In the genomic region with DNA sequence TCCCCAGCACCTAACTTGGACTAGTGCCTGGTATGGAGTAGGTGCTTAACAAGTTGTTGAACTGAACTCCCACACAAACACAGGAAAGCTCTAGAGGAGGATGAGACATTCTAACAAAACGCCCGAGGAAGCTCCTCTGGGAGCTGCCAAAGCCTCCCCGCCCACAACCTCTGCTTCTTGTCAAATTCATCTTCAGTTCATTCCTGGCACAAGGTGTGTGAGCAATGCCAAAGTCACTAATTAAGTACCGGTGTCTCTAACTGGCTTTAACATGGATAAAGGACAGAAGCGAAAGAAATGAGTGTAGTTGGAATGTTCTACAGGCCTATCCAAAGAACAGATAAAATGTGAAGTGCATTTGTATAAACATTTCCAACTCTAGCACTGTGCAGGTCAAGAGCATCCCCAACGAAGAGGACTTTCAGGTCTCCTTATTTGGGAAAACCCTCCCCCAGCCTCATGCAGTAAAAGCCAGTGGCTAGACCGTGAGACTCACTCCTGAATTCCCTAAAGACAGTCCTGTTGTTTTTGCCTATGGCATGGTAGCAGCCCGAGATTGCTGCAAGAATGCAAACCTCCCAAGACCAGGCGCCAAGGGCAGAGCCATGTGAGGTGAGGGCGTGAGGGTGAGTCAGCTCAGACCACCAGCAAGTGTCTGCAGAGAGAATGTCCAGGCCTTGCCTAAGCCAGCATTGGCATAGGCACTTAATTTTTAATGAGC, we compare ENCODE assay signal across 24 cellular contexts.
DNase-seq lines count a peak whose midpoint lies in the region; ATAC-seq, FAIRE-seq and TF ChIP-seq lines count a peak whose summit lies in the region.
"Had no signal": no experiment of that assay in that cellular context is flagged by ENCODE, and none has a peak within 500 bp of the region (broad histone marks: within the 10 kb centered on the region; RNA-seq: fewer than 3 reads in every experiment).

No MANE protein-coding gene starts in this region.

- BruUV-seq in K562 (replicated peaks; lab: Mats Ljungman, UMichigan) = no TSS peak

- no peak for FAIRE-seq in K562 (lab: Jason Lieb, UNC)
- FAIRE-seq: A549, D721Med had no signal

- ATAC-seq in K562 = no peak
- ATAC-seq: A549; effector memory CD8-positive, alpha-beta T cell; Right ventricle myocardium inferior; stimulated activated naive CD8-positive, alpha-beta T cell treated with anti-CD3 and anti-CD28 coated beads, Interleukin-15, Interleukin-2, amounts not matched to agents 100 U/mL and 50 U/mL, for 24 hours had no signal

- TF ChIP-seq POLR2A in K562 (conservative IDR thresholded peaks at IDR 0.05) = no peak

- POLR2A ChIA-PET in K562 (lab: Yijun Ruan, JAX) = interaction anchor here (0.6 to 0.9 kb wide), 2 partner anchors 9 to 10 kb away, joined by 3 to 4 read pairs; no protein-coding TSS in a partner anchor

- intact Hi-C loops in K562 (cut with micrococcal nuclease) = no loop called here

- no peaks in the 10 kb centered on the region for H3K9me2 ChIP-seq in MM.1S (replicated peaks; ENCODE audit: insufficient read depth, low read length)

- H3K79me2 ChIP-seq in K562 (ENCODE audit: control insufficient read depth, insufficient read depth, low read length) (no peaks in the 10 kb centered on the region), MM.1S (ENCODE audit: low read length) (no peaks in the 10 kb centered on the region)

- H3K9me3 ChIP-seq in K562 (replicated peaks; ENCODE audit: control insufficient read depth, insufficient read depth, low read depth, low read length) (no peaks in the 10 kb centered on the region), MM.1S (replicated peaks; ENCODE audit: insufficient read depth, low read length) (no peaks in the 10 kb centered on the region)
- H3K9me3 ChIP-seq: A549, vagina had no signal

- CTCF ChIA-PET in K562 (lab: Yijun Ruan, JAX; ENCODE audit: low intra/inter-chr PET ratio) = no interaction called here

- no peak overlapping the region for H3K27ac ChIP-seq in K562 (ENCODE audit: extremely low read depth, low read depth, low read length)
- no peak overlapping the region for H3K27ac ChIP-seq in MM.1S (ENCODE audit: low read length)
- H3K27ac ChIP-seq: A549; BLaER1 treated with 17β-estradiol and CSF1 and Interleukin-3, amounts not matched to agents 10 nM and 100 nM; vagina had no signal

- H3K9me1 ChIP-seq in K562 (ENCODE audit: control insufficient read depth, insufficient read depth, low read length) = no peaks in the 10 kb centered on the region

- H3K4me1 ChIP-seq in K562 (replicated peaks in 1 of 2; ENCODE audit: control insufficient read depth in 2 of 2, insufficient read depth in 2 of 2, low read length in 2 of 2) = no peaks in the 10 kb centered on the region
- no peaks in the 10 kb centered on the region for H3K4me1 ChIP-seq in MM.1S (ENCODE audit: low read length)
- H3K4me1 ChIP-seq: A549, vagina had no signal

- H2AFZ ChIP-seq in K562 (ENCODE audit: low read depth, low read length) = peak overlapping the region; percentile 12; the same call in 1 of the 2 replicates
- H2AFZ ChIP-seq in MM.1S (ENCODE audit: low read length) = no peak overlapping the region

- H3K27me3 ChIP-seq in K562 (ENCODE audit: control insufficient read depth in 2 of 2, insufficient read depth in 2 of 2, low read length in 2 of 2) (no peaks in the 10 kb centered on the region), MM.1S (replicated peaks; ENCODE audit: insufficient read depth, low read length) (no peaks in the 10 kb centered on the region)
- H3K27me3 ChIP-seq: BLaER1 treated with 17β-estradiol and CSF1 and Interleukin-3, amounts not matched to agents 10 nM and 100 nM; vagina had no signal

- in situ Hi-C loops in K562 (cut with MboI) = no loop called here

- H3K36me3 ChIP-seq in K562 (ENCODE audit: control insufficient read depth, insufficient read depth, low read length) (no peaks in the 10 kb centered on the region), MM.1S (replicated peaks; ENCODE audit: insufficient read depth, low read length) (no peaks in the 10 kb centered on the region)
- H3K36me3 ChIP-seq: BLaER1 treated with 17β-estradiol and CSF1 and Interleukin-3, amounts not matched to agents 10 nM and 100 nM; vagina had no signal

- no peak overlapping the region for H3K4me3 ChIP-seq in K562
- H3K4me3 ChIP-seq in MM.1S (ENCODE audit: low read length) = no peak overlapping the region
- H3K4me3 ChIP-seq: A549; BLaER1 treated with 17β-estradiol and CSF1 and Interleukin-3, amounts not matched to agents 10 nM and 100 nM; vagina had no signal

- H4K20me1 ChIP-seq in K562 (replicated peaks; ENCODE audit: control insufficient read depth, insufficient read depth, low read length) = no peaks in the 10 kb centered on the region
- no peaks in the 10 kb centered on the region for H4K20me1 ChIP-seq in MM.1S (ENCODE audit: insufficient read depth, low read length)
- H4K20me1 ChIP-seq: BLaER1 treated with 17β-estradiol and CSF1 and Interleukin-3, amounts not matched to agents 10 nM and 100 nM had no signal

- WGBS in K562 (ENCODE audit: insufficient coverage, low coverage, missing lambda C conversion rate) = 25% methylated on average over 10 of the region's 10 CpGs

- TF ChIP-seq CTCF in K562 (IDR thresholded peaks at IDR 0.05 in 2 of 3, conservative IDR thresholded peaks at IDR 0.05 in 1 of 3; ENCODE audit: insufficient read depth in 2 of 3, low read depth in 1 of 3, low read length in 3 of 3) (no peak), MM.1S (IDR thresholded peaks at IDR 0.05; ENCODE audit: low read length) (no peak)

- H3F3A ChIP-seq in MM.1S (ENCODE audit: insufficient read depth, low read length) = no peaks in the 10 kb centered on the region

- no peak for TF ChIP-seq RAD21 in K562 (CRISPR knock-in tag; conservative IDR thresholded peaks at IDR 0.05 in 1 of 2, IDR thresholded peaks at IDR 0.05 in 1 of 2)

- peak; percentile 59 for DNase-seq in ELF-1 (ENCODE audit: low read depth, low spot score)
- no peak for DNase-seq in K562 (ENCODE audit: extremely low read depth in 1 of 4, low spot score in 3 of 4)
- DNase-seq in islet precursor cell = peak; percentile 90
- DNase-seq in putamen (ENCODE audit: low spot score) = peak; percentile 57
- DNase-seq in activated T-cell treated with anti-CD3 and anti-CD28 coated beads for 4 hours = no peak
- no peak for DNase-seq in activated T-cell treated with anti-CD3 and anti-CD28 coated beads, Interleukin-2, amount 50 U/mL, for 1 hour
- no peak for DNase-seq in SKM-1 treated with dmso at 0.1 percent for 144 hours (lab: John Stamatoyannopoulos, UW; ENCODE audit: unreplicated experiment)
- DNase-seq in MM.1S = no peak
- DNase-seq: activated CD4-positive, alpha-beta memory T cell treated with anti-CD3 and anti-CD28 coated beads, Interleukin-2, amount 10 ng/mL, durations not matched to agents 7 days and 5 days; activated naive CD4-positive, alpha-beta T cell treated with Interleukin-2 at 50 U/mL for 16 hours; activated T-cell treated with anti-CD3 and anti-CD28 coated beads, Interleukin-2, amount 50 U/mL, for 24 hours; aorta; effector memory CD8-positive, alpha-beta T cell; hippocampal formation; Karpas-422; NCI-H1105; NCI-H2107; stimulated activated CD4-positive, alpha-beta T cell treated with anti-CD3 and anti-CD28 coated beads, Interleukin-1b, Interleukin-23, amount 100 ng/mL, for 48 hours; stimulated activated naive CD8-positive, alpha-beta T cell treated with anti-CD3 and anti-CD28 coated beads, Interleukin-15, Interleukin-2, amounts not matched to agents 100 U/mL and 50 U/mL, for 24 hours had no signal

- no peak for TF ChIP-seq EP300 in K562 (IDR thresholded peaks at IDR 0.05; ENCODE audit: low read length)

- no peak overlapping the region for H3K4me2 ChIP-seq in K562 (ENCODE audit: insufficient read depth, low read length)
- H3K4me2 ChIP-seq in MM.1S (ENCODE audit: low read depth, low read length) = no peak overlapping the region
- H3K4me2 ChIP-seq: A549; BLaER1 treated with 17β-estradiol and CSF1 and Interleukin-3, amounts not matched to agents 10 nM and 100 nM had no signal

- H3K9ac ChIP-seq in K562 (ENCODE audit: insufficient read depth in 1 of 2, low read depth in 2 of 2, low read length in 2 of 2) (no peak overlapping the region), MM.1S (ENCODE audit: low read length) (no peak overlapping the region)
- H3K9ac ChIP-seq: BLaER1 treated with 17β-estradiol and CSF1 and Interleukin-3, amounts not matched to agents 10 nM and 100 nM had no signal

TF ChIP-seq in K562, 482 proteins besides CTCF, POLR2A, EP300 and RAD21 (continues in another document):
- TF ChIP-seq RBFOX2 (IDR thresholded peaks at IDR 0.05; ENCODE audit: low read depth, low read length) (no peak), UBTF (IDR thresholded peaks at IDR 0.05; ENCODE audit: borderline replicate concordance in 1 of 2, low read depth in 2 of 2, low read length in 2 of 2) (no peak), CREB3L1 (IDR thresholded peaks at IDR 0.05; ENCODE audit: borderline replicate concordance, low read depth) (no peak), KDM5B (IDR thresholded peaks at IDR 0.05; ENCODE audit: insufficient replicate concordance, low read depth, low read length) (no peak)

Comparison
In these comparisons a context has a peak if more than half of its experiments do, and no peak if none do; other contexts are left out.
1. DNase-seq: peak in ELF-1 (single experiment), islet precursor cell (single experiment) and putamen (single experiment); none in K562 (0 of 4), activated T-cell treated with anti-CD3 and anti-CD28 coated beads for 4 hours (single experiment), activated T-cell treated with anti-CD3 and anti-CD28 coated beads, Interleukin-2, amount 50 U/mL, for 1 hour (single experiment), SKM-1 treated with dmso at 0.1 percent for 144 hours (single experiment) and MM.1S (single experiment).